In the genomic region with DNA sequence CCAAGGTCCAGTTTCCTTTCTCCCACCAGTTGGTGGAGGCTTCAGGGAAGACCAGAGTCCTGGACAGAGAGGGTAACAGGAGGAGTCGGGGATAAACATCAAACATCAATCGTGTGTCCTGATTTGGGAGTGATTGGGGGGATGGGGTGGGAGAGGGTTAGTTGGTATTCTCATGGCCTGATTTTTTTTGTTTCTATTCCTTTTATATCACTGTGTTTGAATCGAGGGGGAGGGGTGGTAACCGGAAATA, we compare ENCODE assay signal across 1 cellular context.
TF ChIP-seq lines count a peak whose summit lies in the region.

No MANE protein-coding gene starts in this region.

TF ChIP-seq in A549, 52 proteins besides CTCF, POLR2A, EP300 and RAD21 (continued from another document):
- TF ChIP-seq, protein P1, sequence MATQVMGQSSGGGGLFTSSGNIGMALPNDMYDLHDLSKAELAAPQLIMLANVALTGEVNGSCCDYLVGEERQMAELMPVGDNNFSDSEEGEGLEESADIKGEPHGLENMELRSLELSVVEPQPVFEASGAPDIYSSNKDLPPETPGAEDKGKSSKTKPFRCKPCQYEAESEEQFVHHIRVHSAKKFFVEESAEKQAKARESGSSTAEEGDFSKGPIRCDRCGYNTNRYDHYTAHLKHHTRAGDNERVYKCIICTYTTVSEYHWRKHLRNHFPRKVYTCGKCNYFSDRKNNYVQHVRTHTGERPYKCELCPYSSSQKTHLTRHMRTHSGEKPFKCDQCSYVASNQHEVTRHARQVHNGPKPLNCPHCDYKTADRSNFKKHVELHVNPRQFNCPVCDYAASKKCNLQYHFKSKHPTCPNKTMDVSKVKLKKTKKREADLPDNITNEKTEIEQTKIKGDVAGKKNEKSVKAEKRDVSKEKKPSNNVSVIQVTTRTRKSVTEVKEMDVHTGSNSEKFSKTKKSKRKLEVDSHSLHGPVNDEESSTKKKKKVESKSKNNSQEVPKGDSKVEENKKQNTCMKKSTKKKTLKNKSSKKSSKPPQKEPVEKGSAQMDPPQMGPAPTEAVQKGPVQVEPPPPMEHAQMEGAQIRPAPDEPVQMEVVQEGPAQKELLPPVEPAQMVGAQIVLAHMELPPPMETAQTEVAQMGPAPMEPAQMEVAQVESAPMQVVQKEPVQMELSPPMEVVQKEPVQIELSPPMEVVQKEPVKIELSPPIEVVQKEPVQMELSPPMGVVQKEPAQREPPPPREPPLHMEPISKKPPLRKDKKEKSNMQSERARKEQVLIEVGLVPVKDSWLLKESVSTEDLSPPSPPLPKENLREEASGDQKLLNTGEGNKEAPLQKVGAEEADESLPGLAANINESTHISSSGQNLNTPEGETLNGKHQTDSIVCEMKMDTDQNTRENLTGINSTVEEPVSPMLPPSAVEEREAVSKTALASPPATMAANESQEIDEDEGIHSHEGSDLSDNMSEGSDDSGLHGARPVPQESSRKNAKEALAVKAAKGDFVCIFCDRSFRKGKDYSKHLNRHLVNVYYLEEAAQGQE (IDR thresholded peaks at IDR 0.05): no peak
- TF ChIP-seq EHMT2 (IDR thresholded peaks at IDR 0.05; ENCODE audit: low read depth): no peak
- no peak for TF ChIP-seq MAFK (IDR thresholded peaks at IDR 0.05; ENCODE audit: partially characterized antibody)
- TF ChIP-seq, protein P2, sequence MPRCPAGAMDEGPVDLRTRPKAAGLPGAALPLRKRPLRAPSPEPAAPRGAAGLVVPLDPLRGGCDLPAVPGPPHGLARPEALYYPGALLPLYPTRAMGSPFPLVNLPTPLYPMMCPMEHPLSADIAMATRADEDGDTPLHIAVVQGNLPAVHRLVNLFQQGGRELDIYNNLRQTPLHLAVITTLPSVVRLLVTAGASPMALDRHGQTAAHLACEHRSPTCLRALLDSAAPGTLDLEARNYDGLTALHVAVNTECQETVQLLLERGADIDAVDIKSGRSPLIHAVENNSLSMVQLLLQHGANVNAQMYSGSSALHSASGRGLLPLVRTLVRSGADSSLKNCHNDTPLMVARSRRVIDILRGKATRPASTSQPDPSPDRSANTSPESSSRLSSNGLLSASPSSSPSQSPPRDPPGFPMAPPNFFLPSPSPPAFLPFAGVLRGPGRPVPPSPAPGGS (IDR thresholded peaks at IDR 0.05): no peak
- TF ChIP-seq SREBF2 (IDR thresholded peaks at IDR 0.05): no peak
- TF ChIP-seq CHD4 (IDR thresholded peaks at IDR 0.05; ENCODE audit: borderline replicate concordance): no peak
- TF ChIP-seq JUN (IDR thresholded peaks at IDR 0.05): no peak
- no peak for TF ChIP-seq KDM5A (IDR thresholded peaks at IDR 0.05)
- no peak for TF ChIP-seq ZC3H11A (IDR thresholded peaks at IDR 0.05)
- TF ChIP-seq MAZ (IDR thresholded peaks at IDR 0.05; ENCODE audit: borderline replicate concordance, low read depth, low read length): no peak
- TF ChIP-seq CBX2 (IDR thresholded peaks at IDR 0.05; ENCODE audit: borderline replicate concordance, low read depth): no peak
- no peak for TF ChIP-seq RCOR1 (IDR thresholded peaks at IDR 0.05; ENCODE audit: low read depth, low read length)
- no peak for TF ChIP-seq TP53 (CRISPR knock-in tag; IDR thresholded peaks at IDR 0.05)
- TF ChIP-seq RFX5 (IDR thresholded peaks at IDR 0.05): no peak
- no peak for TF ChIP-seq NR3C1 (IDR thresholded peaks at IDR 0.05)
- TF ChIP-seq FOSL2 (IDR thresholded peaks at IDR 0.05): no peak
- no peak for TF ChIP-seq FOSL2 (CRISPR knock-in tag; IDR thresholded peaks at IDR 0.05)
